Comparison of ENCODE assay signal across 12 cellular contexts in genomic region chr2:155145758-155146229, GRCh38.
DNase-seq lines count a peak whose midpoint lies in the region; ATAC-seq, FAIRE-seq and TF ChIP-seq lines count a peak whose summit lies in the region.
"Had no signal": no experiment of that assay in that cellular context is flagged by ENCODE, and none has a peak within 500 bp of the region (broad histone marks: within the 10 kb centered on the region; RNA-seq: fewer than 3 reads in every experiment).

No MANE protein-coding gene starts in this region.

- no peak overlapping the region for H3K9ac ChIP-seq in trophoblast cell (ENCODE audit: low read length)

- DNase-seq in NCI-H524 (lab: John Stamatoyannopoulos, UW), result peak; percentile 75 to 91
- no peak for DNase-seq in trophoblast cell
- no peak for DNase-seq in RCC 7860 (ENCODE audit: low spot score)
- DNase-seq in activated CD8-positive, alpha-beta T cell treated with anti-CD3 and anti-CD28 coated beads, Interleukin-2, amount 10 ng/mL, durations not matched to agents 7 days and 5 days, result no peak
- no peak for DNase-seq in MCF 10A (ENCODE audit: unreplicated experiment)
- DNase-seq: activated CD8-positive, alpha-beta memory T cell treated with anti-CD3 and anti-CD28 coated beads, Interleukin-2, amount 50 U/mL, for 4 hours; CD4-positive, CD25-positive, alpha-beta regulatory T cell had no signal

- FAIRE-seq in RCC 7860 (lab: Jason Lieb, UNC), result no peak

- intact Hi-C loops in MCF 10A (cut with micrococcal nuclease), result no loop called here

- CTCF ChIA-PET in activated CD8-positive, alpha-beta T cell treated with anti-CD3 and anti-CD28 coated beads, Interleukin-2, amount 10 ng/mL, durations not matched to agents 7 days and 5 days (lab: Charles Lee), result no interaction called here
- CTCF ChIA-PET in MCF 10A (lab: Yijun Ruan, JAX), result interaction anchor here (0.6 to 0.7 kb wide), 2 partner anchors 172 to 1050 kb away, joined by 3 read pairs; no protein-coding TSS in a partner anchor

- no peak overlapping the region for H3K4me2 ChIP-seq in trophoblast cell (ENCODE audit: low read length)

- H3K4me3 ChIP-seq in GM08714 (ENCODE audit: low read length) (0 out of 2 replicates have a peak overlapping the region, but pooled peaks have one; percentile 25), trophoblast cell (ENCODE audit: low read depth, low read length) (no peak overlapping the region)
- H3K4me3 ChIP-seq: dorsolateral prefrontal cortex, skin epidermis had no signal

- no peak overlapping the region for H2BK120ac ChIP-seq in trophoblast cell (ENCODE audit: insufficient read depth, low read length, poor library complexity)

- H3K27ac Mint-ChIP-seq in activated CD8-positive, alpha-beta T cell treated with anti-CD3 and anti-CD28 coated beads, Interleukin-2, amount 10 ng/mL, durations not matched to agents 7 days and 5 days, result no peak overlapping the region
- no peak overlapping the region for H3K27ac Mint-ChIP-seq in MCF 10A (ENCODE audit: low read depth, unreplicated experiment)

- H3K79me1 ChIP-seq in trophoblast cell (ENCODE audit: low read length), result no peaks in the 10 kb centered on the region

- H2BK5ac ChIP-seq in trophoblast cell (ENCODE audit: low read depth, low read length, poor library complexity), result no peak overlapping the region

- no peak overlapping the region for H2BK12ac ChIP-seq in trophoblast cell (ENCODE audit: low read length)

- ATAC-seq in GM19467 (IDR thresholded peaks at IDR 0.05; ENCODE audit: unreplicated experiment), result peak; percentile 99
- ATAC-seq in HG03066 (IDR thresholded peaks at IDR 0.05; ENCODE audit: low read depth, unreplicated experiment), result peak; percentile 98
- no peak for ATAC-seq in activated CD8-positive, alpha-beta T cell treated with anti-CD3 and anti-CD28 coated beads, Interleukin-2, amount 10 ng/mL, durations not matched to agents 7 days and 5 days

- POLR2A ChIA-PET in activated CD8-positive, alpha-beta T cell treated with anti-CD3 and anti-CD28 coated beads, Interleukin-2, amount 10 ng/mL, durations not matched to agents 7 days and 5 days (lab: Charles Lee), result no interaction called here
- POLR2A ChIA-PET in MCF 10A (lab: Yijun Ruan, JAX), result no interaction called here

- no peak overlapping the region for H3K4me3 Mint-ChIP-seq in activated CD8-positive, alpha-beta T cell treated with anti-CD3 and anti-CD28 coated beads, Interleukin-2, amount 10 ng/mL, durations not matched to agents 7 days and 5 days
- no peak overlapping the region for H3K4me3 Mint-ChIP-seq in MCF 10A (ENCODE audit: unreplicated experiment)
- H3K4me3 Mint-ChIP-seq: CD4-positive, CD25-positive, alpha-beta regulatory T cell had no signal

- no peaks in the 10 kb centered on the region for H3K4me1 ChIP-seq in trophoblast cell (ENCODE audit: control insufficient read depth in 1 of 2, insufficient read depth in 2 of 2, low read length in 2 of 2)

- H3K36me3 Mint-ChIP-seq in activated CD8-positive, alpha-beta T cell treated with anti-CD3 and anti-CD28 coated beads, Interleukin-2, amount 10 ng/mL, durations not matched to agents 7 days and 5 days (ENCODE audit: low read depth), result no peaks in the 10 kb centered on the region
- no peaks in the 10 kb centered on the region for H3K36me3 Mint-ChIP-seq in MCF 10A (ENCODE audit: insufficient read depth, unreplicated experiment)
- H3K36me3 Mint-ChIP-seq: CD4-positive, CD25-positive, alpha-beta regulatory T cell had no signal

- H3K27ac ChIP-seq in trophoblast cell (ENCODE audit: low read depth, low read length), result no peak overlapping the region

- no peak overlapping the region for H3K14ac ChIP-seq in trophoblast cell (ENCODE audit: low read length)

- no peak overlapping the region for H3K18ac ChIP-seq in trophoblast cell (ENCODE audit: low read length)

- no peak overlapping the region for H2AK5ac ChIP-seq in trophoblast cell (ENCODE audit: low read length)

- no peak for TF ChIP-seq CTCF in MCF 10A (IDR thresholded peaks at IDR 0.05; ENCODE audit: unreplicated experiment)

- H4K8ac ChIP-seq in trophoblast cell (ENCODE audit: low read depth, low read length), result no peak overlapping the region

- no peak overlapping the region for H4K91ac ChIP-seq in trophoblast cell (ENCODE audit: low read depth, low read length)

- H2AFZ ChIP-seq in trophoblast cell (ENCODE audit: insufficient read depth, low read length, poor library complexity), result no peak overlapping the region

- H3K27me3 Mint-ChIP-seq in activated CD8-positive, alpha-beta T cell treated with anti-CD3 and anti-CD28 coated beads, Interleukin-2, amount 10 ng/mL, durations not matched to agents 7 days and 5 days (ENCODE audit: low read depth), result no peaks in the 10 kb centered on the region
- peaks cover 42% of the 10 kb centered on the region for H3K27me3 Mint-ChIP-seq in MCF 10A (ENCODE audit: insufficient read depth, unreplicated experiment)
- H3K27me3 Mint-ChIP-seq: CD4-positive, CD25-positive, alpha-beta regulatory T cell had no signal

- H3K23ac ChIP-seq in trophoblast cell (ENCODE audit: low read length), result no peak overlapping the region

- no peak overlapping the region for H3K4ac ChIP-seq in trophoblast cell (ENCODE audit: low read depth, low read length)

- H3K4me1 Mint-ChIP-seq in activated CD8-positive, alpha-beta T cell treated with anti-CD3 and anti-CD28 coated beads, Interleukin-2, amount 10 ng/mL, durations not matched to agents 7 days and 5 days (ENCODE audit: low read depth), result no peaks in the 10 kb centered on the region
- H3K4me1 Mint-ChIP-seq in MCF 10A (ENCODE audit: insufficient read depth, unreplicated experiment), result no peaks in the 10 kb centered on the region
- H3K4me1 Mint-ChIP-seq: CD4-positive, CD25-positive, alpha-beta regulatory T cell had no signal

- no peaks in the 10 kb centered on the region for H3K79me2 ChIP-seq in trophoblast cell (ENCODE audit: control insufficient read depth, insufficient read depth, low read length, poor library complexity)

- no peaks in the 10 kb centered on the region for H3K36me3 ChIP-seq in trophoblast cell (ENCODE audit: control insufficient read depth in 1 of 2, insufficient read depth in 2 of 2, low read length in 2 of 2)

- no peaks in the 10 kb centered on the region for H3K9me3 ChIP-seq in trophoblast cell (ENCODE audit: insufficient read depth, low read depth, low read length)

- H3K9me3 Mint-ChIP-seq in activated CD8-positive, alpha-beta T cell treated with anti-CD3 and anti-CD28 coated beads, Interleukin-2, amount 10 ng/mL, durations not matched to agents 7 days and 5 days (ENCODE audit: insufficient read depth), result no peaks in the 10 kb centered on the region
- no peaks in the 10 kb centered on the region for H3K9me3 Mint-ChIP-seq in MCF 10A (ENCODE audit: unreplicated experiment)

- H3K27me3 ChIP-seq in trophoblast cell (ENCODE audit: insufficient read depth, low read length), result no peaks in the 10 kb centered on the region
- H3K27me3 ChIP-seq: dorsolateral prefrontal cortex had no signal

- no peak overlapping the region for H4K12ac ChIP-seq in trophoblast cell (ENCODE audit: low read depth, low read length)

- BruUV-seq in MCF 10A (replicated peaks; lab: Mats Ljungman, UMichigan), result no TSS peak

- WGBS in trophoblast cell (ENCODE audit: extremely low coverage, insufficient coverage, insufficient read length), result no CpG with 5 or more reads among the region's 3 CpGs

Comparison
In these comparisons a context has a peak if more than half of its experiments do, and no peak if none do; other contexts are left out.
1. DNase-seq: peak in NCI-H524 (2 of 2); none in trophoblast cell (0 of 2), RCC 7860 (single experiment), activated CD8-positive, alpha-beta T cell treated with anti-CD3 and anti-CD28 coated beads, Interleukin-2, amount 10 ng/mL, durations not matched to agents 7 days and 5 days (single experiment) and MCF 10A (single experiment).